Comparison of ENCODE assay signal across 1 cellular context in the genomic region with DNA sequence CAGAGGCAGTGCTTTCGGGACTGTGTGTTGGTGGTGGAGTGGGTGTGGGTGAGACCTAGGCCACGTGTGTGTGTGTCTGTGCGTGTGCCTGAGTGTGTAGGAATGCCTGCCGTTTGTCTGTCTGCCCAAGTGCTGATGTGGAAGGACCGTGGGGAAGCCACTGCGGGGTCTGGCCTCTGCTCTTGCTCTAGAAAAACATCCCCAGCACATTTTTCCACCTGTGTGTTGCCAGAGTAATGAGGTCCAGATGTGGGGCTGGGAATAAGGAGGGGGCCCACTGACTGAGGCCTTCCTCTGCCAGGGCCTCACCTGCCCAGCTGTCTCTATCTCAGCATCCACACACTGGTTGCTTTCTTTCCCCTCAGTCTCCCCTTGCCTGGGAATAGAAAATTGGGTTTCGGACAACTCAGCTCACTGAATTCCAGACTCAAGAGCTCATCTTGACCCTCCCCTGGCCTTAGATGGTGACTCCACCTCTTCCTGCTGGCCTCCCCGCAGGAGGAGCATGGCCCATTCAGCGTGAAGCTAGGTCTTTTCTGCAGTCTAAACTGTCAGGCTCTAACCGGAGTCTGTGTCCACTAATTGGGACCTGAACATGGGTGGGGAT.
TF ChIP-seq lines count a peak whose summit lies in the region.

No MANE protein-coding gene starts in this region.

TF ChIP-seq in H1, 55 proteins besides CTCF, POLR2A, EP300 and RAD21:
- no peak for TF ChIP-seq PHF8 (conservative IDR thresholded peaks at IDR 0.05; ENCODE audit: low read depth, low read length)
- TF ChIP-seq, protein P1, sequence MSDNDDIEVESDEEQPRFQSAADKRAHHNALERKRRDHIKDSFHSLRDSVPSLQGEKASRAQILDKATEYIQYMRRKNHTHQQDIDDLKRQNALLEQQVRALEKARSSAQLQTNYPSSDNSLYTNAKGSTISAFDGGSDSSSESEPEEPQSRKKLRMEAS (IDR thresholded peaks at IDR 0.05): peak; percentile 38; the same call in 1 of the 2 replicates
